1 cellular context compared by ENCODE assay signal in genomic region chr2:135876066-135876711, GRCh38.
TF ChIP-seq lines count a peak whose summit lies in the region.

MCM6 (minus strand) TSS chr2:135876443; CDS start chr2:135876365, 78 bp downstream.

TF ChIP-seq in HepG2, 621 proteins besides CTCF, POLR2A, EP300 and RAD21 (continued from another document and continues in another):
- TF ChIP-seq FUBP1 (CRISPR knock-in tag; IDR thresholded peaks at IDR 0.05; ENCODE audit: borderline replicate concordance) = no peak
- no peak for TF ChIP-seq ZNF317 (CRISPR knock-in tag; IDR thresholded peaks at IDR 0.05)
- peak; percentile 48; the same call in 1 of the 2 replicates for TF ChIP-seq SAFB2 (CRISPR knock-in tag; IDR thresholded peaks at IDR 0.05; ENCODE audit: borderline replicate concordance, low read depth)
- TF ChIP-seq ZNF253 (CRISPR knock-in tag; IDR thresholded peaks at IDR 0.05; ENCODE audit: borderline replicate concordance) = no peak
- TF ChIP-seq ZBTB3 (CRISPR knock-in tag; IDR thresholded peaks at IDR 0.05; ENCODE audit: borderline replicate concordance, low read depth) = peak; percentile 47; the same call in 1 of the 2 replicates
- 0 out of 2 replicates have a peak, but pooled peaks have one; percentile 54 for TF ChIP-seq MAF1 (CRISPR knock-in tag; IDR thresholded peaks at IDR 0.05; ENCODE audit: borderline replicate concordance)
- no peak for TF ChIP-seq ZNF644 (CRISPR knock-in tag; IDR thresholded peaks at IDR 0.05; ENCODE audit: low read depth)
- TF ChIP-seq MXI1 (IDR thresholded peaks at IDR 0.05; ENCODE audit: borderline replicate concordance, low read depth, low read length) = no peak
- TF ChIP-seq KAT8 (CRISPR knock-in tag; IDR thresholded peaks at IDR 0.05) = no peak
- TF ChIP-seq CEBPZ (IDR thresholded peaks at IDR 0.05; ENCODE audit: low read length) = no peak
- no peak for TF ChIP-seq ZNF414 (CRISPR knock-in tag; IDR thresholded peaks at IDR 0.05)
- TF ChIP-seq TEF (CRISPR knock-in tag; IDR thresholded peaks at IDR 0.05) = no peak; the same call in 1 of the 2 replicates
- no peak for TF ChIP-seq MTERF4 (CRISPR knock-in tag; IDR thresholded peaks at IDR 0.05)
- no peak for TF ChIP-seq PAWR (CRISPR knock-in tag; IDR thresholded peaks at IDR 0.05; ENCODE audit: borderline replicate concordance)
- peak; percentile 74 for TF ChIP-seq SP2 (CRISPR knock-in tag; IDR thresholded peaks at IDR 0.05)
- TF ChIP-seq ZNF567 (CRISPR knock-in tag; IDR thresholded peaks at IDR 0.05; ENCODE audit: borderline replicate concordance) = no peak
- TF ChIP-seq ZNF451 (CRISPR knock-in tag; IDR thresholded peaks at IDR 0.05) = no peak
- TF ChIP-seq ZNF512 (CRISPR knock-in tag; IDR thresholded peaks at IDR 0.05) = no peak
- TF ChIP-seq HES4 (CRISPR knock-in tag; IDR thresholded peaks at IDR 0.05; ENCODE audit: borderline replicate concordance) = peak; percentile 91; the same call in 1 of the 2 replicates
- TF ChIP-seq ZFP36 (IDR thresholded peaks at IDR 0.05; ENCODE audit: borderline replicate concordance, low read depth, low read length, partially characterized antibody) = no peak
- no peak for TF ChIP-seq ASH2L (IDR thresholded peaks at IDR 0.05; ENCODE audit: insufficient read length, low read depth, low read length)
- no peak for TF ChIP-seq IRF2 (CRISPR knock-in tag; IDR thresholded peaks at IDR 0.05)
- TF ChIP-seq ELF4 (CRISPR knock-in tag; IDR thresholded peaks at IDR 0.05; ENCODE audit: borderline replicate concordance) = no peak; the same call in 1 of the 2 replicates
- TF ChIP-seq HNRNPL (IDR thresholded peaks at IDR 0.05; ENCODE audit: low read depth, low read length) = no peak
- 0 out of 2 replicates have a peak, but pooled peaks have one; percentile 16 for TF ChIP-seq THAP11 (CRISPR knock-in tag; IDR thresholded peaks at IDR 0.05)
- TF ChIP-seq KLF6 (CRISPR knock-in tag; IDR thresholded peaks at IDR 0.05) = no peak
- TF ChIP-seq NFATC3 (CRISPR knock-in tag; IDR thresholded peaks at IDR 0.05) = no peak; the same call in 1 of the 2 replicates
- TF ChIP-seq ZNF598 (CRISPR knock-in tag; IDR thresholded peaks at IDR 0.05; ENCODE audit: borderline replicate concordance) = no peak; the same call in 1 of the 2 replicates
- no peak for TF ChIP-seq PRDM10 (CRISPR knock-in tag; IDR thresholded peaks at IDR 0.05; ENCODE audit: low read depth)
- peak; percentile 76; the same call in 1 of the 2 replicates for TF ChIP-seq ARID4A (CRISPR knock-in tag; IDR thresholded peaks at IDR 0.05; ENCODE audit: borderline replicate concordance)
- no peak for TF ChIP-seq EZH2 (conservative IDR thresholded peaks at IDR 0.05; ENCODE audit: low read depth, low read length)
- TF ChIP-seq ZNF24 (IDR thresholded peaks at IDR 0.05) = no peak
- peak; percentile 74 for TF ChIP-seq RBFOX2 (IDR thresholded peaks at IDR 0.05; ENCODE audit: low read depth, low read length)
- no peak for TF ChIP-seq NFE2L2 (IDR thresholded peaks at IDR 0.05; ENCODE audit: low read length)
- no peak for TF ChIP-seq TRIM22 (IDR thresholded peaks at IDR 0.05)
- no peak for TF ChIP-seq FOXK1 (CRISPR knock-in tag; IDR thresholded peaks at IDR 0.05; ENCODE audit: borderline replicate concordance, low read depth)
- no peak for TF ChIP-seq MYNN (CRISPR knock-in tag; IDR thresholded peaks at IDR 0.05; ENCODE audit: low read depth)
- TF ChIP-seq ZNF234 (CRISPR knock-in tag; conservative IDR thresholded peaks at IDR 0.05) = no peak
- 0 out of 2 replicates have a peak, but pooled peaks have one; percentile 16 for TF ChIP-seq ZNF576 (CRISPR knock-in tag; IDR thresholded peaks at IDR 0.05)
- TF ChIP-seq KLF12 (CRISPR knock-in tag; IDR thresholded peaks at IDR 0.05; ENCODE audit: borderline replicate concordance) = 0 out of 2 replicates have a peak, but pooled peaks have one; percentile 49
- peak; percentile 59; the same call in 1 of the 2 replicates for TF ChIP-seq ZNF33B (CRISPR knock-in tag; IDR thresholded peaks at IDR 0.05)
- peak; percentile 19 for TF ChIP-seq MED8 (CRISPR knock-in tag; IDR thresholded peaks at IDR 0.05; ENCODE audit: insufficient replicate concordance)
- no peak for TF ChIP-seq ATRX (CRISPR knock-in tag; IDR thresholded peaks at IDR 0.05; ENCODE audit: borderline replicate concordance)
